25 cellular contexts compared by ENCODE assay signal in genomic region chr3:73577704-73578103, GRCh38. TPM values are rescaled to one million over a fixed set of nuclear protein-coding genes. Genes with fewer than 3 reads are reported as not detected.
"Had no signal": no experiment of that assay in that cellular context is flagged by ENCODE, and none has a peak within 500 bp of the region (broad histone marks: within the 10 kb centered on the region; RNA-seq: fewer than 3 reads in every experiment).

No MANE protein-coding gene starts in this region.

- H3K27me3 ChIP-seq: gastrocnemius medialis, stomach, thyroid gland, upper lobe of left lung, vagina had no signal

- H3K4me3 ChIP-seq: gastrocnemius medialis, skin epidermis, stomach, thyroid gland, upper lobe of left lung, vagina had no signal

- ATAC-seq: activated CD8-positive, alpha-beta T cell treated with anti-CD3 and anti-CD28 coated beads for 36 hours; activated naive CD4-positive, alpha-beta T cell treated with anti-CD3 and anti-CD28 coated beads, Interleukin-2, amount 50 U/mL, for 72 hours; activated T-cell treated with anti-CD3 and anti-CD28 coated beads, Interleukin-2, amount 50 U/mL, for 4 hours; gastrocnemius medialis; left cardiac atrium; natural killer cell; sciatic nerve had no signal

- H3K36me3 ChIP-seq: gastrocnemius medialis, thyroid gland, upper lobe of left lung, vagina had no signal

- H3K9me3 ChIP-seq: gastrocnemius medialis, stomach, thyroid gland, upper lobe of left lung, vagina had no signal

- H3K27ac ChIP-seq: thyroid gland, upper lobe of left lung, vagina had no signal

- DNase-seq: activated B cell treated with CpG ODN at 0.5 μM for 24 hours; activated CD4-positive, alpha-beta T cell treated with anti-CD3 and anti-CD28 coated beads, Interleukin-2, amount 50 U/mL, for 1 hour; activated CD8-positive, alpha-beta T cell treated with anti-CD3 and anti-CD28 coated beads for 36 hours; activated gamma-delta T cell treated with Interleukin-2 at 50 U/mL for 16 hours; activated T-cell treated with anti-CD3 and anti-CD28 coated beads, Interleukin-2, amount 50 U/mL, for 4 hours; dermis blood vessel endothelial cell; effector CD4-positive, alpha-beta T cell; gastrocnemius medialis; glutamatergic neuron; islet precursor cell; left cardiac atrium; natural killer cell; stimulated activated CD4-positive, alpha-beta T cell treated with anti-CD3 and anti-CD28 coated beads, Interleukin-1b, Interleukin-23, amount 100 ng/mL, for 48 hours; stimulated activated CD4-positive, alpha-beta T cell treated with anti-CD3 and anti-CD28 coated beads, Interleukin-4, amount 100 ng/mL, for 4 hours; stimulated activated CD8-positive, alpha-beta memory T cell treated with anti-CD3 and anti-CD28 coated beads, Interleukin-4, amount 100 ng/mL, for 48 hours; stimulated activated naive B cell treated with anti-CD40 and anti-IgM and Interleukin-4, amounts not matched to agents 10 μg/mL and 1 μg/mL and 100 μg/mL, for 72 hours; stomach; T-helper 2 cell; thyroid gland; upper lobe of left lung had no signal

- H3K4me1 ChIP-seq: thyroid gland, upper lobe of left lung had no signal

RNA-seq across cellular contexts. Expression of gene PDZRN3, which starts 47.0 kb away (rescaled TPM):
- total RNA-seq: activated B cell treated with CpG ODN at 0.5 μM for 24 hours; activated CD8-positive, alpha-beta T cell treated with anti-CD3 and anti-CD28 coated beads for 36 hours; activated naive CD4-positive, alpha-beta T cell treated with anti-CD3 and anti-CD28 coated beads, Interleukin-2, amount 50 U/mL, for 72 hours; activated T-helper 17 cell treated with anti-CD3 and anti-CD28 coated beads, Interleukin-2, amount 50 U/mL, for 72 hours; natural killer cell had no signal
